In genomic region chr20:37615507-37616425, GRCh38 we compare ENCODE assay signal across 8 cellular contexts.
DNase-seq lines count a peak whose midpoint lies in the region; ATAC-seq and TF ChIP-seq lines count a peak whose summit lies in the region.

No MANE protein-coding gene starts in this region.

- TF ChIP-seq CTCF in WERI-Rb-1 (IDR thresholded peaks at IDR 0.05; ENCODE audit: low read depth, low read length) (0 out of 2 replicates have a peak, but pooled peaks have one; percentile 24), cardiac fibroblast (IDR thresholded peaks at IDR 0.05; ENCODE audit: low read depth, low read length) (peak; percentile 77), nephron (IDR thresholded peaks at IDR 0.05; ENCODE audit: unreplicated experiment in 3 of 3) (peak; percentile 36 to 54 (median 52)), upper lobe of right lung (IDR thresholded peaks at IDR 0.05) (peak; percentile 62)

- H3K4me3 ChIP-seq in WERI-Rb-1 (ENCODE audit: low read depth, low read length) (no peak overlapping the region), cardiac fibroblast (replicated peaks in 1 of 2; ENCODE audit: low read depth in 2 of 2, low read length in 2 of 2) (no peak overlapping the region), upper lobe of right lung (no peak overlapping the region)

- no peak overlapping the region for H3K4me3 Mint-ChIP-seq in nephron

- H3K27me3 ChIP-seq in WERI-Rb-1 (ENCODE audit: insufficient read depth, low read depth, severe bottlenecking) (no peaks in the 10 kb centered on the region), upper lobe of right lung (peaks cover 3% of the 10 kb centered on the region)

- no peak overlapping the region for H3K27ac ChIP-seq in WERI-Rb-1
- H3K27ac ChIP-seq in upper lobe of right lung, result no peak overlapping the region

- no peaks in the 10 kb centered on the region for H3K9me3 Mint-ChIP-seq in nephron

- H3K27ac Mint-ChIP-seq in nephron, result no peak overlapping the region

- intact Hi-C loops in upper lobe of right lung (cut with DNase I), result no loop called here

- ATAC-seq in upper lobe of right lung (peak; percentile 70), HG03139 (IDR thresholded peaks at IDR 0.05; ENCODE audit: unreplicated experiment) (no peak)

- DNase-seq in DMS 273 treated with DMSO at 0.1 percent for 48 hours (lab: John Stamatoyannopoulos, UW) (peak; percentile 51), M059J (ENCODE audit: low read depth) (peak; percentile 27), WERI-Rb-1 (no peak), cardiac fibroblast (ENCODE audit: low read depth in 2 of 2) (peak; percentile 26 to 46), upper lobe of right lung (no peak), AG08395 (ENCODE audit: low spot score) (no peak)

- H3K36me3 ChIP-seq in WERI-Rb-1, result no peaks in the 10 kb centered on the region
- H3K36me3 ChIP-seq in upper lobe of right lung, result no peaks in the 10 kb centered on the region

- no peaks in the 10 kb centered on the region for H3K36me3 Mint-ChIP-seq in nephron (ENCODE audit: low read depth)

- peaks cover 47% of the 10 kb centered on the region for H3K27me3 Mint-ChIP-seq in nephron (ENCODE audit: low read depth)

- no peaks in the 10 kb centered on the region for H3K4me1 ChIP-seq in upper lobe of right lung

- peaks cover 7% of the 10 kb centered on the region for H3K9me3 ChIP-seq in WERI-Rb-1 (ENCODE audit: severe bottlenecking)
- H3K9me3 ChIP-seq in upper lobe of right lung, result no peaks in the 10 kb centered on the region

- H3K4me1 Mint-ChIP-seq in nephron, result no peaks in the 10 kb centered on the region

Comparison
In these comparisons a context has a peak if more than half of its experiments do, and no peak if none do; other contexts are left out.
1. DNase-seq: peak in DMS 273 treated with DMSO at 0.1 percent for 48 hours (single experiment), M059J (single experiment) and cardiac fibroblast (2 of 2); none in WERI-Rb-1 (single experiment), upper lobe of right lung (single experiment) and AG08395 (single experiment).
2. CTCF ChIP-seq: peak in every context shown above with its lines; median percentile 77 in cardiac fibroblast; 62 in upper lobe of right lung; 52 in nephron; 24 in WERI-Rb-1.